ENCODE assay signal across 10 cellular contexts in genomic region chr17:14304222-14304844, GRCh38. TPM values are rescaled to one million over a fixed set of nuclear protein-coding genes. Genes with fewer than 3 reads are reported as not detected.
DNase-seq lines count a peak whose midpoint lies in the region; ATAC-seq and TF ChIP-seq lines count a peak whose summit lies in the region.
"Had no signal": no experiment of that assay in that cellular context is flagged by ENCODE, and none has a peak within 500 bp of the region (broad histone marks: within the 10 kb centered on the region; RNA-seq: fewer than 3 reads in every experiment).

No MANE protein-coding gene starts in this region.

- H3K27ac Mint-ChIP-seq in activated T-helper 2 cell treated with anti-CD3 and anti-CD28 coated beads, Interferon-gamma antibody, Interleukin-2, Interleukin-4, amounts not matched to agents 10 μg/mL and 5 μg/mL and 100 μg/mL, durations not matched to agents 14 hours and 24 hours and 36 hours: no peak overlapping the region

- intact Hi-C loops in activated T-helper 2 cell treated with anti-CD3 and anti-CD28 coated beads, Interferon-gamma antibody, Interleukin-2, Interleukin-4, amounts not matched to agents 10 μg/mL and 5 μg/mL and 100 μg/mL, durations not matched to agents 14 hours and 24 hours and 36 hours (cut with micrococcal nuclease): loop anchor here (5.0 to 10.0 kb wide), 5 partner anchors 123 to 967 kb away; no protein-coding TSS in a partner anchor
- intact Hi-C loops in thyroid gland (cut with DNase I): loop anchor here (5.0 kb wide), 1 partner anchor 702 kb away; the partner anchor contains the start of gene HS3ST3A1
- intact Hi-C loops in ascending aorta (cut with DNase I): loop anchor here (5.0 to 10.0 kb wide), 2 partner anchors 240 to 967 kb away; partner anchors contain the start of gene COX10

- no peaks in the 10 kb centered on the region for H3K9me3 Mint-ChIP-seq in activated T-helper 2 cell treated with anti-CD3 and anti-CD28 coated beads, Interferon-gamma antibody, Interleukin-2, Interleukin-4, amounts not matched to agents 10 μg/mL and 5 μg/mL and 100 μg/mL, durations not matched to agents 14 hours and 24 hours and 36 hours

- H4K20me1 ChIP-seq in SK-N-SH (ENCODE audit: insufficient read depth): no peaks in the 10 kb centered on the region; the same call in 1 of the 2 replicates

- TF ChIP-seq CTCF in SK-N-SH (IDR thresholded peaks at IDR 0.05): no peak
- TF ChIP-seq CTCF in thyroid gland (IDR thresholded peaks at IDR 0.05): no peak
- TF ChIP-seq CTCF in ascending aorta (IDR thresholded peaks at IDR 0.05): no peak

- peak overlapping the region; percentile 57 for H3K4me3 Mint-ChIP-seq in activated T-helper 2 cell treated with anti-CD3 and anti-CD28 coated beads, Interferon-gamma antibody, Interleukin-2, Interleukin-4, amounts not matched to agents 10 μg/mL and 5 μg/mL and 100 μg/mL, durations not matched to agents 14 hours and 24 hours and 36 hours (ENCODE audit: low read depth)

- no peaks in the 10 kb centered on the region for H3K9me3 ChIP-seq in SK-N-SH
- H3K9me3 ChIP-seq in iPS DF 6.9 (ENCODE audit: control insufficient read depth, insufficient read depth, low read length): no peaks in the 10 kb centered on the region
- H3K9me3 ChIP-seq in thyroid gland: no peaks in the 10 kb centered on the region
- no peaks in the 10 kb centered on the region for H3K9me3 ChIP-seq in ascending aorta

- no peak for ATAC-seq in SK-N-SH treated with all-trans-retinoic acid at 6 μM for 48 hours

- peak overlapping the region; percentile 96 for H3K4me2 ChIP-seq in SK-N-SH

- H3K27me3 ChIP-seq in SK-N-SH (ENCODE audit: insufficient read depth) (peaks cover 7% of the 10 kb centered on the region), iPS DF 6.9 (ENCODE audit: control insufficient read depth, insufficient read depth, low read length) (peaks cover 42% of the 10 kb centered on the region), thyroid gland (peaks cover 16% of the 10 kb centered on the region), ascending aorta (peaks cover 2% of the 10 kb centered on the region)

- no peaks in the 10 kb centered on the region for H3K9me2 ChIP-seq in SK-N-SH

- H3K27ac ChIP-seq in SK-N-SH (ENCODE audit: low read depth in 2 of 2, low read length in 1 of 2) (no peak overlapping the region), iPS DF 6.9 (ENCODE audit: low read length) (no peak overlapping the region), thyroid gland (no peak overlapping the region), ascending aorta (no peak overlapping the region)
- H3K27ac ChIP-seq: epithelial cell of prostate had no signal

- CTCF ChIA-PET in SK-N-SH (lab: Yijun Ruan, JAX): interaction anchor here (2.3 to 3.7 kb wide), 2 partner anchors 707 to 1189 kb away, joined by 6 to 22 read pairs; no protein-coding TSS in a partner anchor

- peaks cover 55% of the 10 kb centered on the region for H3K4me1 Mint-ChIP-seq in activated T-helper 2 cell treated with anti-CD3 and anti-CD28 coated beads, Interferon-gamma antibody, Interleukin-2, Interleukin-4, amounts not matched to agents 10 μg/mL and 5 μg/mL and 100 μg/mL, durations not matched to agents 14 hours and 24 hours and 36 hours (ENCODE audit: low read depth)

- H3K36me3 ChIP-seq in SK-N-SH (replicated peaks in 1 of 2; ENCODE audit: control insufficient read depth in 1 of 2, insufficient read depth in 2 of 2, low read length in 1 of 2): no peaks in the 10 kb centered on the region
- H3K36me3 ChIP-seq in iPS DF 6.9 (ENCODE audit: control insufficient read depth, insufficient read depth, low read length): no peaks in the 10 kb centered on the region
- no peaks in the 10 kb centered on the region for H3K36me3 ChIP-seq in thyroid gland
- H3K36me3 ChIP-seq in ascending aorta: no peaks in the 10 kb centered on the region

- peaks cover 43% of the 10 kb centered on the region for H3K36me3 Mint-ChIP-seq in activated T-helper 2 cell treated with anti-CD3 and anti-CD28 coated beads, Interferon-gamma antibody, Interleukin-2, Interleukin-4, amounts not matched to agents 10 μg/mL and 5 μg/mL and 100 μg/mL, durations not matched to agents 14 hours and 24 hours and 36 hours (ENCODE audit: low read depth)

- no peak for TF ChIP-seq POLR2A in thyroid gland (IDR thresholded peaks at IDR 0.05)

- H2AFZ ChIP-seq in SK-N-SH (ENCODE audit: low read depth): no peak overlapping the region

- no peak for TF ChIP-seq EP300 in SK-N-SH (IDR thresholded peaks at IDR 0.05; ENCODE audit: borderline replicate concordance in 1 of 2, low read depth in 1 of 2, low read length in 1 of 2)

- POLR2A ChIA-PET in SK-N-SH (lab: Yijun Ruan, JAX): no interaction called here

- H3K79me2 ChIP-seq in SK-N-SH (ENCODE audit: insufficient read depth): peaks cover 46% of the 10 kb centered on the region

- no peak overlapping the region for H3K9ac ChIP-seq in SK-N-SH

- 29% methylated on average over 21 of the region's 22 CpGs for WGBS in SK-N-SH (ENCODE audit: low lambda C conversion rate)
- no CpG with 5 or more reads among the region's 22 CpGs for WGBS in iPS DF 6.9 (ENCODE audit: insufficient coverage, insufficient read length)
- WGBS in thyroid gland, 2 donors: 32 to 38% methylated on average over 16 to 22 of the region's 22 CpGs

- H3K4me1 ChIP-seq in SK-N-SH (ENCODE audit: control insufficient read depth in 1 of 2, insufficient read depth in 2 of 2, low read depth in 1 of 2, low read length in 1 of 2): peaks cover 0 to 28% of the 10 kb centered on the region in 2 experiments; a peak in 2 of 4 replicates
- H3K4me1 ChIP-seq in iPS DF 6.9 (ENCODE audit: control insufficient read depth, insufficient read depth, low read length): peaks cover 5% of the 10 kb centered on the region; the same call in 1 of the 2 replicates
- peaks cover 31 to 50% of the 10 kb centered on the region in 2 donors for H3K4me1 ChIP-seq in thyroid gland
- H3K4me1 ChIP-seq in ascending aorta: peaks cover 10 to 28% of the 10 kb centered on the region in 2 donors

- H3F3A ChIP-seq in SK-N-SH (replicated peaks; ENCODE audit: insufficient read depth): peaks cover 22% of the 10 kb centered on the region

- H3K4me3 ChIP-seq in SK-N-SH (ENCODE audit: low read depth in 2 of 2, low read length in 1 of 2) (peak overlapping the region; percentile 17 to 78; a peak in 2 of 4 replicates), iPS DF 6.9 (ENCODE audit: low read length) (peak overlapping the region; percentile 13; the same call in 1 of the 2 replicates), skeletal muscle cell (ENCODE audit: low read depth, low read length) (peak overlapping the region; percentile 93), thyroid gland (replicated peaks in 1 of 3) (no peak overlapping the region), ascending aorta (no peak overlapping the region)

- H3K27me3 Mint-ChIP-seq in activated T-helper 2 cell treated with anti-CD3 and anti-CD28 coated beads, Interferon-gamma antibody, Interleukin-2, Interleukin-4, amounts not matched to agents 10 μg/mL and 5 μg/mL and 100 μg/mL, durations not matched to agents 14 hours and 24 hours and 36 hours (ENCODE audit: low read depth): peaks cover 3% of the 10 kb centered on the region

- DNase-seq in SK-N-SH (no peak), iPS DF 6.9 (ENCODE audit: low read depth, low spot score) (no peak), skeletal muscle cell (ENCODE audit: low read depth) (no peak), thyroid gland (no peak), superior temporal gyrus (ENCODE audit: extremely low spot score) (no peak), ascending aorta (ENCODE audit: low spot score in 2 of 2) (no peak)
- no peak for DNase-seq in activated T-helper 2 cell treated with anti-CD3 and anti-CD28 coated beads, Interferon-gamma antibody, Interleukin-2, Interleukin-4, amounts not matched to agents 10 μg/mL and 5 μg/mL and 100 μg/mL, durations not matched to agents 14 hours and 24 hours and 36 hours (ENCODE audit: low spot score)
- DNase-seq: 8988T had no signal

- no peak for TF ChIP-seq RAD21 in SK-N-SH (IDR thresholded peaks at IDR 0.05; ENCODE audit: low read length)

TF ChIP-seq in SK-N-SH, 30 proteins besides CTCF, POLR2A, EP300 and RAD21 (continues in another document):
- no peak for TF ChIP-seq NRF1 (IDR thresholded peaks at IDR 0.05; ENCODE audit: low read depth, low read length)
- no peak for TF ChIP-seq GABPA (IDR thresholded peaks at IDR 0.05; ENCODE audit: low read depth)
- TF ChIP-seq JUND (IDR thresholded peaks at IDR 0.05): no peak
- no peak for TF ChIP-seq NFIC (IDR thresholded peaks at IDR 0.05; ENCODE audit: borderline replicate concordance)
- TF ChIP-seq TCF12 (IDR thresholded peaks at IDR 0.05): no peak
- no peak for TF ChIP-seq GATA2 (CRISPR knock-in tag; IDR thresholded peaks at IDR 0.05)
- TF ChIP-seq USF1 (IDR thresholded peaks at IDR 0.05; ENCODE audit: borderline replicate concordance, low read depth): no peak

TF ChIP-seq in SK-N-SH treated with all-trans-retinoic acid at 6 μM for 48 hours, 23 proteins besides CTCF, POLR2A, EP300 and RAD21 (continues in another document):
- no peak for TF ChIP-seq TCF4 (CRISPR knock-in tag; IDR thresholded peaks at IDR 0.05; ENCODE audit: borderline replicate concordance)
- TF ChIP-seq, protein P1, sequence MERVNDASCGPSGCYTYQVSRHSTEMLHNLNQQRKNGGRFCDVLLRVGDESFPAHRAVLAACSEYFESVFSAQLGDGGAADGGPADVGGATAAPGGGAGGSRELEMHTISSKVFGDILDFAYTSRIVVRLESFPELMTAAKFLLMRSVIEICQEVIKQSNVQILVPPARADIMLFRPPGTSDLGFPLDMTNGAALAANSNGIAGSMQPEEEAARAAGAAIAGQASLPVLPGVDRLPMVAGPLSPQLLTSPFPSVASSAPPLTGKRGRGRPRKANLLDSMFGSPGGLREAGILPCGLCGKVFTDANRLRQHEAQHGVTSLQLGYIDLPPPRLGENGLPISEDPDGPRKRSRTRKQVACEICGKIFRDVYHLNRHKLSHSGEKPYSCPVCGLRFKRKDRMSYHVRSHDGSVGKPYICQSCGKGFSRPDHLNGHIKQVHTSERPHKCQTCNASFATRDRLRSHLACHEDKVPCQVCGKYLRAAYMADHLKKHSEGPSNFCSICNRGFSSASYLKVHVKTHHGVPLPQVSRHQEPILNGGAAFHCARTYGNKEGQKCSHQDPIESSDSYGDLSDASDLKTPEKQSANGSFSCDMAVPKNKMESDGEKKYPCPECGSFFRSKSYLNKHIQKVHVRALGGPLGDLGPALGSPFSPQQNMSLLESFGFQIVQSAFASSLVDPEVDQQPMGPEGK (CRISPR knock-in tag; IDR thresholded peaks at IDR 0.05; ENCODE audit: borderline replicate concordance): no peak
- TF ChIP-seq OSR1 (CRISPR knock-in tag; IDR thresholded peaks at IDR 0.05): no peak
- TF ChIP-seq ZC3H10 (CRISPR knock-in tag; IDR thresholded peaks at IDR 0.05): no peak
- TF ChIP-seq PPARA (CRISPR knock-in tag; IDR thresholded peaks at IDR 0.05; ENCODE audit: borderline replicate concordance): no peak

RNA-seq across cellular contexts. Expression of gene HS3ST3B1, which starts 3.5 kb away (rescaled TPM):
- 0.55 and 0.67 TPM in 2 replicates for polyA plus RNA-seq in SK-N-SH (2012; rRNA removed)
- 0.55 and 0.71 TPM in 2 replicates for polyA plus RNA-seq in SK-N-SH (2012; cell fraction: cytosol; rRNA removed)
- 0.76 and 0.85 TPM in 2 replicates for polyA plus RNA-seq in SK-N-SH (2012; cell fraction: nucleus; rRNA removed)
- 8.6 and 9.8 TPM in 2 replicates for total RNA-seq in activated T-helper 2 cell treated with anti-CD3 and anti-CD28 coated beads, Interferon-gamma antibody, Interleukin-2, Interleukin-4, amounts not matched to agents 10 μg/mL and 5 μg/mL and 100 μg/mL, durations not matched to agents 14 hours and 24 hours and 36 hours
- total RNA-seq in thyroid gland (1 to 10 TPM; 1.2 to 3.9 (median 2.2) TPM), ascending aorta (14.6 TPM)

Comparison
In these comparisons a context has a peak if more than half of its experiments do, and no peak if none do; other contexts are left out.
1. H3K4me3 ChIP-seq: peak in SK-N-SH (2 of 2), iPS DF 6.9 (single experiment) and skeletal muscle cell (single experiment); none in thyroid gland (0 of 3) and ascending aorta (0 of 2).